In genomic region chr18:54604211-54604610, GRCh38 we compare ENCODE assay signal across 32 cellular contexts. TPM values are rescaled to one million over a fixed set of nuclear protein-coding genes. Genes with fewer than 3 reads are reported as not detected.
"Had no signal": no experiment of that assay in that cellular context is flagged by ENCODE, and none has a peak within 500 bp of the region (broad histone marks: within the 10 kb centered on the region; RNA-seq: fewer than 3 reads in every experiment).

No MANE protein-coding gene starts in this region.

- H3K4me1 ChIP-seq: testis, tibial artery, tibial nerve, upper lobe of right lung, uterus, vagina had no signal

- H3K27ac Mint-ChIP-seq: stimulated activated effector memory CD8-positive, alpha-beta T cell treated with anti-CD3 and anti-CD28 coated beads, Interleukin-12 subunit alpha, Interleukin-12 subunit beta, amount 100 ng/mL, for 72 hours; stimulated activated memory B cell treated with anti-CD40 and anti-IgM and Interleukin-4, amounts not matched to agents 10 μg/mL and 1 μg/mL and 100 μg/mL, for 72 hours; stimulated activated naive B cell treated with anti-CD40 and anti-IgM and Interleukin-4, amounts not matched to agents 10 μg/mL and 1 μg/mL and 100 μg/mL, for 72 hours; stimulated activated naive CD8-positive, alpha-beta T cell treated with anti-CD3 and anti-CD28 coated beads, Interleukin-15, amount 100 ng/mL, for 72 hours; stimulated activated naive CD8-positive, alpha-beta T cell treated with anti-CD3 and anti-CD28 coated beads, Interleukin-15, Interleukin-2, amounts not matched to agents 100 ng/mL and 50 ng/mL, for 24 hours; type B pancreatic cell had no signal

- H3K9me3 Mint-ChIP-seq: stimulated activated effector memory CD8-positive, alpha-beta T cell treated with anti-CD3 and anti-CD28 coated beads, Interleukin-12 subunit alpha, Interleukin-12 subunit beta, amount 100 ng/mL, for 72 hours; stimulated activated memory B cell treated with anti-CD40 and anti-IgM and Interleukin-4, amounts not matched to agents 10 μg/mL and 1 μg/mL and 100 μg/mL, for 72 hours; stimulated activated naive B cell treated with anti-CD40 and anti-IgM and Interleukin-4, amounts not matched to agents 10 μg/mL and 1 μg/mL and 100 μg/mL, for 72 hours; stimulated activated naive CD8-positive, alpha-beta T cell treated with anti-CD3 and anti-CD28 coated beads, Interleukin-15, amount 100 ng/mL, for 72 hours; stimulated activated naive CD8-positive, alpha-beta T cell treated with anti-CD3 and anti-CD28 coated beads, Interleukin-15, Interleukin-2, amounts not matched to agents 100 ng/mL and 50 ng/mL, for 24 hours; type B pancreatic cell had no signal

- H3K27me3 ChIP-seq: stomach, suprapubic skin, testis, thyroid gland, tibial artery, tibial nerve, transverse colon, upper lobe of left lung, upper lobe of right lung, uterus, vagina had no signal

- H3K4me3 Mint-ChIP-seq: stimulated activated effector memory CD8-positive, alpha-beta T cell treated with anti-CD3 and anti-CD28 coated beads, Interleukin-12 subunit alpha, Interleukin-12 subunit beta, amount 100 ng/mL, for 72 hours; stimulated activated memory B cell treated with anti-CD40 and anti-IgM and Interleukin-4, amounts not matched to agents 10 μg/mL and 1 μg/mL and 100 μg/mL, for 72 hours; stimulated activated naive B cell treated with anti-CD40 and anti-IgM and Interleukin-4, amounts not matched to agents 10 μg/mL and 1 μg/mL and 100 μg/mL, for 72 hours; stimulated activated naive CD8-positive, alpha-beta T cell treated with anti-CD3 and anti-CD28 coated beads, Interleukin-15, amount 100 ng/mL, for 72 hours; stimulated activated naive CD8-positive, alpha-beta T cell treated with anti-CD3 and anti-CD28 coated beads, Interleukin-15, Interleukin-2, amounts not matched to agents 100 ng/mL and 50 ng/mL, for 24 hours; type B pancreatic cell had no signal

- DNase-seq: stimulated activated CD4-positive, alpha-beta T cell treated with anti-CD3 and anti-CD28 coated beads, Interleukin-2, amount 100 ng/mL, for 48 hours; stimulated activated CD4-positive, alpha-beta T cell treated with anti-CD3 and anti-CD28 coated beads, Interleukin-4, amount 100 ng/mL, for 1 hour; stimulated activated CD4-positive, alpha-beta T cell treated with anti-CD3 and anti-CD28 coated beads, Interleukin-4, amount 100 ng/mL, for 24 hours; stimulated activated CD4-positive, alpha-beta T cell treated with anti-CD3 and anti-CD28 coated beads, Interleukin-4, amount 100 ng/mL, for 4 hours; stimulated activated CD8-positive, alpha-beta memory T cell treated with anti-CD3 and anti-CD28 coated beads, Interleukin-4, amount 100 ng/mL, for 48 hours; stimulated activated naive B cell treated with anti-CD40 and anti-IgM and Interleukin-4, amounts not matched to agents 10 μg/mL and 1 μg/mL and 100 μg/mL, for 72 hours; stimulated activated naive CD4-positive, alpha-beta T cell; stimulated activated naive CD4-positive, alpha-beta T cell treated with Interleukin-2 at 50 U/mL for 16 hours; stimulated activated naive CD8-positive, alpha-beta T cell treated with anti-CD3 and anti-CD28 coated beads, Interleukin-15, amount 100 ng/mL, for 72 hours; stimulated activated naive CD8-positive, alpha-beta T cell treated with anti-CD3 and anti-CD28 coated beads, Interleukin-15, Interleukin-2, amounts not matched to agents 100 U/mL and 50 U/mL, for 24 hours; stomach; substantia nigra; testis; thyroid gland; tibial artery; transverse colon; upper lobe of left lung; upper lobe of right lung; uterus had no signal

- FAIRE-seq: urothelium cell line had no signal

- H3K27me3 Mint-ChIP-seq: stimulated activated naive B cell treated with anti-CD40 and anti-IgM and Interleukin-4, amounts not matched to agents 10 μg/mL and 1 μg/mL and 100 μg/mL, for 72 hours; stimulated activated naive CD8-positive, alpha-beta T cell treated with anti-CD3 and anti-CD28 coated beads, Interleukin-15, amount 100 ng/mL, for 72 hours; stimulated activated naive CD8-positive, alpha-beta T cell treated with anti-CD3 and anti-CD28 coated beads, Interleukin-15, Interleukin-2, amounts not matched to agents 100 ng/mL and 50 ng/mL, for 24 hours; type B pancreatic cell had no signal

- H3K4me3 ChIP-seq: stomach, suprapubic skin, testis, thoracic aorta, thyroid gland, tibial artery, tibial nerve, transverse colon, upper lobe of left lung, upper lobe of right lung, uterus, vagina had no signal

- H3K9me3 ChIP-seq: stomach, suprapubic skin, testis, thoracic aorta, thyroid gland, tibial artery, tibial nerve, transverse colon, upper lobe of left lung, upper lobe of right lung, uterus, vagina had no signal

- H3K4me1 Mint-ChIP-seq: stimulated activated effector memory CD8-positive, alpha-beta T cell treated with anti-CD3 and anti-CD28 coated beads, Interleukin-12 subunit alpha, Interleukin-12 subunit beta, amount 100 ng/mL, for 72 hours; stimulated activated memory B cell treated with anti-CD40 and anti-IgM and Interleukin-4, amounts not matched to agents 10 μg/mL and 1 μg/mL and 100 μg/mL, for 72 hours; stimulated activated naive CD8-positive, alpha-beta T cell treated with anti-CD3 and anti-CD28 coated beads, Interleukin-15, amount 100 ng/mL, for 72 hours had no signal

- H3K27ac ChIP-seq: stomach, suprapubic skin, testis, thoracic aorta, thyroid gland, tibial artery, tibial nerve, transverse colon, upper lobe of left lung, upper lobe of right lung, uterus, vagina had no signal

- H3K36me3 ChIP-seq: stomach, suprapubic skin, thoracic aorta, thyroid gland, tibial artery, tibial nerve, transverse colon, upper lobe of left lung, upper lobe of right lung, uterus, vagina had no signal

- H3K36me3 Mint-ChIP-seq: stimulated activated effector memory CD8-positive, alpha-beta T cell treated with anti-CD3 and anti-CD28 coated beads, Interleukin-12 subunit alpha, Interleukin-12 subunit beta, amount 100 ng/mL, for 72 hours; stimulated activated memory B cell treated with anti-CD40 and anti-IgM and Interleukin-4, amounts not matched to agents 10 μg/mL and 1 μg/mL and 100 μg/mL, for 72 hours; stimulated activated naive B cell treated with anti-CD40 and anti-IgM and Interleukin-4, amounts not matched to agents 10 μg/mL and 1 μg/mL and 100 μg/mL, for 72 hours; type B pancreatic cell had no signal

RNA-seq across cellular contexts. Expression of gene DYNAP, which starts 13.2 kb away (rescaled TPM):
- total RNA-seq: stomach, subcutaneous adipose tissue, suprapubic skin, temporal lobe, thoracic aorta, thyroid gland, tibial nerve, transverse colon, upper lobe of left lung, upper lobe of right lung, ureter, urinary bladder, uterus, vagina had no signal
- polyA plus RNA-seq: urinary bladder had no signal
